In the genomic region with DNA sequence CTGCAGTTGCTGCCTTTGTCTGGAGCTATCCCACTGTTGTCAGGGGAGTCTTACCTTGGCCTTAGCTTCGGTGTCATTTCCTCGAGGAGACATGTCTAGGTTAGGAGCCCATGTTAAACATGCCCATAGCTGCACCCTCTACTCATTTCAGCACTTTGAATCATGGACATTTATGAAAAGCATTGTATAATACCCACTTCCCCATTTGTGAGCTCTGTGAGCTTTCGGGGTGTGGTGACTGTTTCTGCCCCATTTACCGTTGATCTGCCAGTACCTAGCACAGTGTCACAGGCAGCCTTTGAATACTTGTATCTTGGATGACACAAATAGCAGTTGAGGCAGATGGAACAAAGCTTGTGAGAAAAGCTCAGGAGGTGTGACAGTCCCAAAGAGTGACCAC, we compare ENCODE assay signal across 10 cellular contexts.
A peak's percentile ranks its signal among the peaks of the same experiment; 100 is the strongest.
DNase-seq lines count a peak whose midpoint lies in the region; ATAC-seq and TF ChIP-seq lines count a peak whose summit lies in the region.
"Had no signal": no experiment of that assay in that cellular context is flagged by ENCODE, and none has a peak within 500 bp of the region (broad histone marks: within the 10 kb centered on the region; RNA-seq: fewer than 3 reads in every experiment).

No MANE protein-coding gene starts in this region.

- H3K4me3 ChIP-seq in NB4 (ENCODE audit: low read depth, low read length): no peak overlapping the region
- H3K4me3 ChIP-seq: pancreas had no signal

- TF ChIP-seq CTCF in NB4 (IDR thresholded peaks at IDR 0.05; ENCODE audit: low read depth, low read length): no peak
- no peak for TF ChIP-seq CTCF in nephron progenitor cell (IDR thresholded peaks at IDR 0.05)

- ATAC-seq in HG02763 (IDR thresholded peaks at IDR 0.05; ENCODE audit: unreplicated experiment) (peak; percentile 90), SK-N-SH treated with all-trans-retinoic acid at 6 μM for 48 hours (no peak)

- H3K27ac Mint-ChIP-seq in T-helper 1 cell treated with Interleukin-12 subunit alpha and Interleukin-12 subunit beta and Interleukin-4 antibody, amounts not matched to agents 30 μg/mL and 1 μg/mL, for 36 hours: peak overlapping the region; percentile 43
- peak overlapping the region; percentile 71 for H3K27ac Mint-ChIP-seq in nephron progenitor cell

- no peaks in the 10 kb centered on the region for H3K9me3 Mint-ChIP-seq in T-helper 1 cell treated with Interleukin-12 subunit alpha and Interleukin-12 subunit beta and Interleukin-4 antibody, amounts not matched to agents 30 μg/mL and 1 μg/mL, for 36 hours
- H3K9me3 Mint-ChIP-seq in nephron progenitor cell: peaks cover 14% of the 10 kb centered on the region

- H3K27me3 Mint-ChIP-seq in T-helper 1 cell treated with Interleukin-12 subunit alpha and Interleukin-12 subunit beta and Interleukin-4 antibody, amounts not matched to agents 30 μg/mL and 1 μg/mL, for 36 hours (ENCODE audit: low read depth): no peaks in the 10 kb centered on the region
- no peaks in the 10 kb centered on the region for H3K27me3 Mint-ChIP-seq in nephron progenitor cell (ENCODE audit: low read depth, poor library complexity)

- DNase-seq in T-helper 1 cell (no peak), NB4 (ENCODE audit: low read depth) (peak; percentile 86), nephron progenitor cell (no peak), NCI-H510A treated with DMSO at 0.1 percent for 48 hours (lab: John Stamatoyannopoulos, UW) (no peak), NCI-H82 treated with DMSO at 0.1 percent for 48 hours (lab: John Stamatoyannopoulos, UW; ENCODE audit: unreplicated experiment) (no peak)
- DNase-seq: activated CD4-positive, CD25-positive, alpha-beta regulatory T cell; pancreas had no signal

- H3K4me1 Mint-ChIP-seq in T-helper 1 cell treated with Interleukin-12 subunit alpha and Interleukin-12 subunit beta and Interleukin-4 antibody, amounts not matched to agents 30 μg/mL and 1 μg/mL, for 36 hours (ENCODE audit: low read depth): peaks cover 32% of the 10 kb centered on the region
- H3K4me1 Mint-ChIP-seq in nephron progenitor cell: peaks cover 18% of the 10 kb centered on the region

- peaks cover 7% of the 10 kb centered on the region for H3K36me3 Mint-ChIP-seq in T-helper 1 cell treated with Interleukin-12 subunit alpha and Interleukin-12 subunit beta and Interleukin-4 antibody, amounts not matched to agents 30 μg/mL and 1 μg/mL, for 36 hours (ENCODE audit: low read depth)
- H3K36me3 Mint-ChIP-seq in nephron progenitor cell (ENCODE audit: low read depth): peaks cover 59% of the 10 kb centered on the region

- TF ChIP-seq POLR2A in NB4 (IDR thresholded peaks at IDR 0.05; ENCODE audit: extremely low read depth, insufficient read length): no peak

- H3K4me3 Mint-ChIP-seq in T-helper 1 cell treated with Interleukin-12 subunit alpha and Interleukin-12 subunit beta and Interleukin-4 antibody, amounts not matched to agents 30 μg/mL and 1 μg/mL, for 36 hours: no peak overlapping the region
- H3K4me3 Mint-ChIP-seq in nephron progenitor cell: no peak overlapping the region

TF ChIP-seq in SK-N-SH treated with all-trans-retinoic acid at 6 μM for 48 hours, 23 proteins besides CTCF, POLR2A, EP300 and RAD21 (continues in another document):
- TF ChIP-seq, protein P1, sequence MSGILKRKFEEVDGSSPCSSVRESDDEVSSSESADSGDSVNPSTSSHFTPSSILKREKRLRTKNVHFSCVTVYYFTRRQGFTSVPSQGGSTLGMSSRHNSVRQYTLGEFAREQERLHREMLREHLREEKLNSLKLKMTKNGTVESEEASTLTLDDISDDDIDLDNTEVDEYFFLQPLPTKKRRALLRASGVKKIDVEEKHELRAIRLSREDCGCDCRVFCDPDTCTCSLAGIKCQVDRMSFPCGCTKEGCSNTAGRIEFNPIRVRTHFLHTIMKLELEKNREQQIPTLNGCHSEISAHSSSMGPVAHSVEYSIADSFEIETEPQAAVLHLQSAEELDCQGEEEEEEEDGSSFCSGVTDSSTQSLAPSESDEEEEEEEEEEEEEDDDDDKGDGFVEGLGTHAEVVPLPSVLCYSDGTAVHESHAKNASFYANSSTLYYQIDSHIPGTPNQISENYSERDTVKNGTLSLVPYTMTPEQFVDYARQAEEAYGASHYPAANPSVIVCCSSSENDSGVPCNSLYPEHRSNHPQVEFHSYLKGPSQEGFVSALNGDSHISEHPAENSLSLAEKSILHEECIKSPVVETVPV (CRISPR knock-in tag; IDR thresholded peaks at IDR 0.05): no peak
- TF ChIP-seq TCF4 (CRISPR knock-in tag; IDR thresholded peaks at IDR 0.05; ENCODE audit: borderline replicate concordance) (no peak), PPARA (CRISPR knock-in tag; IDR thresholded peaks at IDR 0.05; ENCODE audit: borderline replicate concordance) (no peak), OSR1 (CRISPR knock-in tag; IDR thresholded peaks at IDR 0.05) (no peak), ARNTL (CRISPR knock-in tag; IDR thresholded peaks at IDR 0.05; ENCODE audit: borderline replicate concordance, low read depth) (no peak), ZC3H10 (CRISPR knock-in tag; IDR thresholded peaks at IDR 0.05) (no peak), ZFP3 (CRISPR knock-in tag; IDR thresholded peaks at IDR 0.05) (no peak), TOX (CRISPR knock-in tag; IDR thresholded peaks at IDR 0.05; ENCODE audit: borderline replicate concordance) (no peak), CSDC2 (CRISPR knock-in tag; IDR thresholded peaks at IDR 0.05) (no peak), RARB (CRISPR knock-in tag; IDR thresholded peaks at IDR 0.05) (no peak), GLIS3 (CRISPR knock-in tag; IDR thresholded peaks at IDR 0.05) (no peak), BACH2 (CRISPR knock-in tag; IDR thresholded peaks at IDR 0.05; ENCODE audit: borderline replicate concordance) (no peak), ZFP30 (CRISPR knock-in tag; IDR thresholded peaks at IDR 0.05) (no peak), ISL1 (CRISPR knock-in tag; IDR thresholded peaks at IDR 0.05) (no peak), SNAI2 (CRISPR knock-in tag; IDR thresholded peaks at IDR 0.05) (no peak)
- TF ChIP-seq, protein P2, sequence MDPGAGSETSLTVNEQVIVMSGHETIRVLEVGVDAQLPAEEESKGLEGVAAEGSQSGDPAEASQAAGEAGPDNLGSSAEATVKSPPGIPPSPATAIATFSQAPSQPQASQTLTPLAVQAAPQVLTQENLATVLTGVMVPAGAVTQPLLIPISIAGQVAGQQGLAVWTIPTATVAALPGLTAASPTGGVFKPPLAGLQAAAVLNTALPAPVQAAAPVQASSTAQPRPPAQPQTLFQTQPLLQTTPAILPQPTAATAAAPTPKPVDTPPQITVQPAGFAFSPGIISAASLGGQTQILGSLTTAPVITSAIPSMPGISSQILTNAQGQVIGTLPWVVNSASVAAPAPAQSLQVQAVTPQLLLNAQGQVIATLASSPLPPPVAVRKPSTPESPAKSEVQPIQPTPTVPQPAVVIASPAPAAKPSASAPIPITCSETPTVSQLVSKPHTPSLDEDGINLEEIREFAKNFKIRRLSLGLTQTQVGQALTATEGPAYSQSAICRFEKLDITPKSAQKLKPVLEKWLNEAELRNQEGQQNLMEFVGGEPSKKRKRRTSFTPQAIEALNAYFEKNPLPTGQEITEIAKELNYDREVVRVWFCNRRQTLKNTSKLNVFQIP (CRISPR knock-in tag; IDR thresholded peaks at IDR 0.05; ENCODE audit: borderline replicate concordance, low read depth): no peak
- TF ChIP-seq, protein P3, sequence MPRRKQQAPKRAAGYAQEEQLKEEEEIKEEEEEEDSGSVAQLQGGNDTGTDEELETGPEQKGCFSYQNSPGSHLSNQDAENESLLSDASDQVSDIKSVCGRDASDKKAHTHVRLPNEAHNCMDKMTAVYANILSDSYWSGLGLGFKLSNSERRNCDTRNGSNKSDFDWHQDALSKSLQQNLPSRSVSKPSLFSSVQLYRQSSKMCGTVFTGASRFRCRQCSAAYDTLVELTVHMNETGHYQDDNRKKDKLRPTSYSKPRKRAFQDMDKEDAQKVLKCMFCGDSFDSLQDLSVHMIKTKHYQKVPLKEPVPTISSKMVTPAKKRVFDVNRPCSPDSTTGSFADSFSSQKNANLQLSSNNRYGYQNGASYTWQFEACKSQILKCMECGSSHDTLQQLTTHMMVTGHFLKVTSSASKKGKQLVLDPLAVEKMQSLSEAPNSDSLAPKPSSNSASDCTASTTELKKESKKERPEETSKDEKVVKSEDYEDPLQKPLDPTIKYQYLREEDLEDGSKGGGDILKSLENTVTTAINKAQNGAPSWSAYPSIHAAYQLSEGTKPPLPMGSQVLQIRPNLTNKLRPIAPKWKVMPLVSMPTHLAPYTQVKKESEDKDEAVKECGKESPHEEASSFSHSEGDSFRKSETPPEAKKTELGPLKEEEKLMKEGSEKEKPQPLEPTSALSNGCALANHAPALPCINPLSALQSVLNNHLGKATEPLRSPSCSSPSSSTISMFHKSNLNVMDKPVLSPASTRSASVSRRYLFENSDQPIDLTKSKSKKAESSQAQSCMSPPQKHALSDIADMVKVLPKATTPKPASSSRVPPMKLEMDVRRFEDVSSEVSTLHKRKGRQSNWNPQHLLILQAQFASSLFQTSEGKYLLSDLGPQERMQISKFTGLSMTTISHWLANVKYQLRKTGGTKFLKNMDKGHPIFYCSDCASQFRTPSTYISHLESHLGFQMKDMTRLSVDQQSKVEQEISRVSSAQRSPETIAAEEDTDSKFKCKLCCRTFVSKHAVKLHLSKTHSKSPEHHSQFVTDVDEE (CRISPR knock-in tag; IDR thresholded peaks at IDR 0.05): no peak
- TF ChIP-seq, protein P4, sequence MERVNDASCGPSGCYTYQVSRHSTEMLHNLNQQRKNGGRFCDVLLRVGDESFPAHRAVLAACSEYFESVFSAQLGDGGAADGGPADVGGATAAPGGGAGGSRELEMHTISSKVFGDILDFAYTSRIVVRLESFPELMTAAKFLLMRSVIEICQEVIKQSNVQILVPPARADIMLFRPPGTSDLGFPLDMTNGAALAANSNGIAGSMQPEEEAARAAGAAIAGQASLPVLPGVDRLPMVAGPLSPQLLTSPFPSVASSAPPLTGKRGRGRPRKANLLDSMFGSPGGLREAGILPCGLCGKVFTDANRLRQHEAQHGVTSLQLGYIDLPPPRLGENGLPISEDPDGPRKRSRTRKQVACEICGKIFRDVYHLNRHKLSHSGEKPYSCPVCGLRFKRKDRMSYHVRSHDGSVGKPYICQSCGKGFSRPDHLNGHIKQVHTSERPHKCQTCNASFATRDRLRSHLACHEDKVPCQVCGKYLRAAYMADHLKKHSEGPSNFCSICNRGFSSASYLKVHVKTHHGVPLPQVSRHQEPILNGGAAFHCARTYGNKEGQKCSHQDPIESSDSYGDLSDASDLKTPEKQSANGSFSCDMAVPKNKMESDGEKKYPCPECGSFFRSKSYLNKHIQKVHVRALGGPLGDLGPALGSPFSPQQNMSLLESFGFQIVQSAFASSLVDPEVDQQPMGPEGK (CRISPR knock-in tag; IDR thresholded peaks at IDR 0.05; ENCODE audit: borderline replicate concordance): no peak
